8 cellular contexts compared by ENCODE assay signal in genomic region chr10:6144609-6145413, GRCh38. TPM values are rescaled to one million over a fixed set of nuclear protein-coding genes. Genes with fewer than 3 reads are reported as not detected.
A peak's percentile ranks its signal among the peaks of the same experiment; 100 is the strongest.
DNase-seq lines count a peak whose midpoint lies in the region; ATAC-seq and TF ChIP-seq lines count a peak whose summit lies in the region.

No MANE protein-coding gene starts in this region.

- H3K4me1 Mint-ChIP-seq in IgD-negative memory B cell (peaks cover 28 to 33% (median 32%) of the 10 kb centered on the region in 3 donors), progenitor cell of endocrine pancreas (ENCODE audit: low read depth) (peaks cover 11% of the 10 kb centered on the region)

- H3K27ac ChIP-seq in adipose tissue (ENCODE audit: low read depth, low read length) (peak overlapping the region; percentile 59), upper lobe of right lung (peak overlapping the region; percentile 84)

- intact Hi-C loops in left cardiac atrium (cut with DNase I) = no loop called here
- intact Hi-C loops in upper lobe of right lung (cut with DNase I) = loop anchor here (10.0 kb wide), 1 partner anchor 60 kb away; the partner anchor contains the start of gene PFKFB3

- no peak for TF ChIP-seq CTCF in progenitor cell of endocrine pancreas (IDR thresholded peaks at IDR 0.05; ENCODE audit: unreplicated experiment)
- no peak for TF ChIP-seq CTCF in upper lobe of right lung (IDR thresholded peaks at IDR 0.05)

- no peaks in the 10 kb centered on the region for H3K9me3 Mint-ChIP-seq in IgD-negative memory B cell
- H3K9me3 Mint-ChIP-seq in progenitor cell of endocrine pancreas (ENCODE audit: low read depth) = no peaks in the 10 kb centered on the region

- ATAC-seq in GM21576 (IDR thresholded peaks at IDR 0.05; ENCODE audit: unreplicated experiment) = peak; percentile 65
- peak; percentile 94 to 95 for ATAC-seq in left cardiac atrium
- peak; percentile 95 for ATAC-seq in upper lobe of right lung

- peak overlapping the region; percentile 86 to 93 (median 90) for H3K4me3 Mint-ChIP-seq in IgD-negative memory B cell
- H3K4me3 Mint-ChIP-seq in progenitor cell of endocrine pancreas (ENCODE audit: low read depth) = peak overlapping the region; percentile 76

- H3K27me3 ChIP-seq in upper lobe of right lung = no peaks in the 10 kb centered on the region

- no peaks in the 10 kb centered on the region for H3K36me3 ChIP-seq in upper lobe of right lung

- H3K4me1 ChIP-seq in upper lobe of right lung = peaks cover 16% of the 10 kb centered on the region

- H3K27ac Mint-ChIP-seq in IgD-negative memory B cell = peak overlapping the region in 2 of 3 donors; percentile 16 to 27
- no peak overlapping the region for H3K27ac Mint-ChIP-seq in progenitor cell of endocrine pancreas

- H3K27me3 Mint-ChIP-seq in IgD-negative memory B cell (peaks cover 17% of the 10 kb centered on the region), progenitor cell of endocrine pancreas (peaks cover 29% of the 10 kb centered on the region)

- WGBS in adipose tissue, 3 donors = 0 to 1% (median 0%) methylated on average over 64 to 105 of the region's 106 CpGs

- H3K36me3 Mint-ChIP-seq in IgD-negative memory B cell = no peaks in the 10 kb centered on the region
- H3K36me3 Mint-ChIP-seq in progenitor cell of endocrine pancreas (ENCODE audit: insufficient read depth) = no peaks in the 10 kb centered on the region

- DNase-seq in Daoy (ENCODE audit: low read depth) (peak; percentile 89), T follicular helper cell (ENCODE audit: low read depth) (peak; percentile 77), left cardiac atrium (peak; percentile 94), progenitor cell of endocrine pancreas (ENCODE audit: low spot score, unreplicated experiment) (peak; percentile 41), upper lobe of right lung (peak; percentile 96)

- H3K9me3 ChIP-seq in upper lobe of right lung = no peaks in the 10 kb centered on the region

- peak overlapping the region; percentile 79 for H3K4me3 ChIP-seq in upper lobe of right lung

RNA-seq across cellular contexts. Expression of gene RBM17, which starts 56.0 kb away (rescaled TPM):
- 23.7 and 32.7 TPM in 2 replicates for total RNA-seq in Daoy (2014; rRNA removed; shearing (Covaris generic))
- polyA plus RNA-seq in IgD-negative memory B cell = 118 TPM
- 10 to 100 TPM; 36.9 to 93.6 (median 79.5) TPM for polyA plus RNA-seq in adipose tissue
- total RNA-seq in left cardiac atrium = 10 to 100 TPM; 58.6 to 80.3 TPM
- total RNA-seq in progenitor cell of endocrine pancreas = 122 and 138 TPM in 2 replicates
- total RNA-seq in upper lobe of right lung = 92.5 TPM

RNA-seq across cellular contexts. Expression of gene PFKFB3, which starts 57.9 kb away (rescaled TPM):
- total RNA-seq in Daoy (2014; rRNA removed; shearing (Covaris generic)) = 9.4 and 13.3 TPM in 2 replicates
- polyA plus RNA-seq in IgD-negative memory B cell (7.0 TPM), adipose tissue (100 to 1,000 TPM in 2 of 3 donors, 10 to 100 TPM in 1; 54.6 to 594 (median 123) TPM)
- total RNA-seq in left cardiac atrium (10 to 100 TPM; 30.7 to 56.1 TPM), progenitor cell of endocrine pancreas (63.9 and 64.5 TPM in 2 replicates), upper lobe of right lung (77.2 TPM)

Comparison
In these comparisons a context has a peak if more than half of its experiments do, and no peak if none do; other contexts are left out.
1. Peak in every context shown above with its lines: DNase-seq, ATAC-seq, H3K4me3 ChIP-seq and H3K27ac ChIP-seq.
2. DNase-seq: peak in every context shown above with its lines; median percentile 96 in upper lobe of right lung; 94 in left cardiac atrium; 89 in Daoy; 77 in T follicular helper cell; 41 in progenitor cell of endocrine pancreas.